Comparison of ENCODE assay signal across 31 cellular contexts in the genomic region with DNA sequence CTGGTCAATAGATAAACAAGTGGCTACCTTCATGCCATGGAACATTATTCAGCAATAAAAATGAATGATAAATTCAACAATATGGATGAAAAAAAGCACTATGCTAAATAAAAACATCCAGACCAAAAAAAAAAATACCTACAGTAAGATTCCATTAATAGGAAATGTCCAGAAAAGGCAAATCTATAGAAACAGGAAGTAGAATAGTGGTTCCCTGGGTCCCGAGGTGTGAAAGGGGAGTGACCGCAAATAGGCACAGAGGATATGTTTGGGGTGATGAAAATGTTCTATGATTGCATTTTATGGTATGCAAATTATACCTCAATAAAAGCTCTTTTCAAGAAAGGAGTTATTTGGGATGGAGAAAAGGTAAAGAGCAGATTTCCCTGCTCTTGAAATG. TPM values are rescaled to one million over a fixed set of nuclear protein-coding genes. Genes with fewer than 3 reads are reported as not detected.
DNase-seq lines count a peak whose midpoint lies in the region; ATAC-seq lines count a peak whose summit lies in the region.
"Had no signal": no experiment of that assay in that cellular context is flagged by ENCODE, and none has a peak within 500 bp of the region (broad histone marks: within the 10 kb centered on the region; RNA-seq: fewer than 3 reads in every experiment).

No MANE protein-coding gene starts in this region.

- CTCF ChIA-PET in activated CD4-positive, alpha-beta memory T cell treated with anti-CD3 and anti-CD28 coated beads for 36 hours (lab: Charles Lee) = interaction anchor here (1.7 to 2.1 kb wide), 2 partner anchors 14 to 446 kb away, joined by 4 to 14 read pairs; no protein-coding TSS in a partner anchor

- ATAC-seq in HG03175 (IDR thresholded peaks at IDR 0.05; ENCODE audit: unreplicated experiment) (peak; percentile 53), HG03432 (IDR thresholded peaks at IDR 0.05; ENCODE audit: unreplicated experiment) (no peak)
- ATAC-seq: A549; CD8-positive, alpha-beta T cell had no signal

- H3K27ac Mint-ChIP-seq in activated T-cell treated with anti-CD3 and anti-CD28 coated beads, Interleukin-2, amount 50 U/mL, for 24 hours = peak overlapping the region; percentile 26
- no peak overlapping the region for H3K27ac Mint-ChIP-seq in activated CD4-positive, alpha-beta memory T cell treated with anti-CD3 and anti-CD28 coated beads for 36 hours
- H3K27ac Mint-ChIP-seq: B cell; CD4-positive, alpha-beta memory T cell; CD4-positive, alpha-beta T cell; CD8-positive, alpha-beta memory T cell; CD8-positive, alpha-beta T cell had no signal

- H3K9me3 Mint-ChIP-seq in activated T-cell treated with anti-CD3 and anti-CD28 coated beads, Interleukin-2, amount 50 U/mL, for 24 hours = no peaks in the 10 kb centered on the region
- no peaks in the 10 kb centered on the region for H3K9me3 Mint-ChIP-seq in activated CD4-positive, alpha-beta memory T cell treated with anti-CD3 and anti-CD28 coated beads for 36 hours
- H3K9me3 Mint-ChIP-seq: CD14-positive monocyte; CD4-positive, alpha-beta memory T cell; CD4-positive, alpha-beta T cell; CD4-positive, CD25-positive, alpha-beta regulatory T cell; CD8-positive, alpha-beta memory T cell; CD8-positive, alpha-beta T cell had no signal

- POLR2A ChIA-PET in activated CD4-positive, alpha-beta memory T cell treated with anti-CD3 and anti-CD28 coated beads for 36 hours (lab: Charles Lee) = no interaction called here

- DNase-seq in SIG-M5 treated with dmso at 0.1 percent for 504 hours (lab: John Stamatoyannopoulos, UW; ENCODE audit: unreplicated experiment) (peak; percentile 6), SIG-M5 (lab: John Stamatoyannopoulos, UW) (no peak), MV-4-11 (lab: John Stamatoyannopoulos, UW) (peak; percentile 25)
- DNase-seq in activated T-cell treated with anti-CD3 and anti-CD28 coated beads, Interleukin-2, amount 50 U/mL, for 24 hours = no peak
- DNase-seq in activated T-cell treated with anti-CD3 and anti-CD28 coated beads, Interleukin-2, amount 50 U/mL, for 1 hour = no peak
- no peak for DNase-seq in activated CD4-positive, alpha-beta memory T cell treated with anti-CD3 and anti-CD28 coated beads for 36 hours
- DNase-seq: 8988T; ACHN; BE2C; Caco-2; Calu3; CD4-positive, alpha-beta memory T cell; CD4-positive, alpha-beta T cell; CD4-positive, CD25-positive, alpha-beta regulatory T cell; CD8-positive, alpha-beta memory T cell; CD8-positive, alpha-beta T cell; COR-L47; DMS 273 treated with DMSO at 0.1 percent for 48 hours; DMS153; DMS79; DMS79 treated with DMSO at 0.1 percent for 48 hours; DND-41; EL had no signal

- intact Hi-C loops in activated CD4-positive, alpha-beta memory T cell treated with anti-CD3 and anti-CD28 coated beads for 36 hours (cut with micrococcal nuclease) = no loop called here

- no peak overlapping the region for H3K4me3 Mint-ChIP-seq in activated T-cell treated with anti-CD3 and anti-CD28 coated beads, Interleukin-2, amount 50 U/mL, for 24 hours
- H3K4me3 Mint-ChIP-seq in activated CD4-positive, alpha-beta memory T cell treated with anti-CD3 and anti-CD28 coated beads for 36 hours = no peak overlapping the region
- H3K4me3 Mint-ChIP-seq: B cell; CD14-positive monocyte; CD4-positive, alpha-beta T cell; CD4-positive, CD25-positive, alpha-beta regulatory T cell; CD8-positive, alpha-beta memory T cell; CD8-positive, alpha-beta T cell had no signal

- H3K4me1 Mint-ChIP-seq in activated T-cell treated with anti-CD3 and anti-CD28 coated beads, Interleukin-2, amount 50 U/mL, for 24 hours (ENCODE audit: low read depth) = no peaks in the 10 kb centered on the region
- H3K4me1 Mint-ChIP-seq in activated CD4-positive, alpha-beta memory T cell treated with anti-CD3 and anti-CD28 coated beads for 36 hours (ENCODE audit: low read depth) = no peaks in the 10 kb centered on the region
- H3K4me1 Mint-ChIP-seq: CD4-positive, alpha-beta memory T cell; CD4-positive, CD25-positive, alpha-beta regulatory T cell had no signal

- peaks cover 3% of the 10 kb centered on the region for H3K36me3 Mint-ChIP-seq in activated T-cell treated with anti-CD3 and anti-CD28 coated beads, Interleukin-2, amount 50 U/mL, for 24 hours (ENCODE audit: low read depth)
- no peaks in the 10 kb centered on the region for H3K36me3 Mint-ChIP-seq in activated CD4-positive, alpha-beta memory T cell treated with anti-CD3 and anti-CD28 coated beads for 36 hours
- H3K36me3 Mint-ChIP-seq: CD14-positive monocyte; CD4-positive, alpha-beta memory T cell; CD4-positive, CD25-positive, alpha-beta regulatory T cell; CD8-positive, alpha-beta memory T cell; CD8-positive, alpha-beta T cell had no signal

- H3K27me3 Mint-ChIP-seq in activated T-cell treated with anti-CD3 and anti-CD28 coated beads, Interleukin-2, amount 50 U/mL, for 24 hours = peaks cover 9% of the 10 kb centered on the region
- H3K27me3 Mint-ChIP-seq in activated CD4-positive, alpha-beta memory T cell treated with anti-CD3 and anti-CD28 coated beads for 36 hours = peaks cover 5% of the 10 kb centered on the region

RNA-seq across cellular contexts. Expression of a gene that starts 3.6 kb away (rescaled TPM):
- total RNA-seq in activated CD4-positive, alpha-beta memory T cell treated with anti-CD3 and anti-CD28 coated beads for 36 hours = not detected
- total RNA-seq: A172; A673; B cell; Caco-2; Calu3; CD4-positive, alpha-beta memory T cell; CD4-positive, alpha-beta T cell; CD4-positive, CD25-positive, alpha-beta regulatory T cell; CD8-positive, alpha-beta memory T cell; CD8-positive, alpha-beta T cell; Daoy had no signal

Comparison
In these comparisons a context has a peak if more than half of its experiments do, and no peak if none do; other contexts are left out.
1. DNase-seq: peak in SIG-M5 treated with dmso at 0.1 percent for 504 hours (single experiment) and MV-4-11 (single experiment); none in SIG-M5 (single experiment), activated T-cell treated with anti-CD3 and anti-CD28 coated beads, Interleukin-2, amount 50 U/mL, for 24 hours (single experiment), activated T-cell treated with anti-CD3 and anti-CD28 coated beads, Interleukin-2, amount 50 U/mL, for 1 hour (single experiment) and activated CD4-positive, alpha-beta memory T cell treated with anti-CD3 and anti-CD28 coated beads for 36 hours (single experiment).